In the genomic region with DNA sequence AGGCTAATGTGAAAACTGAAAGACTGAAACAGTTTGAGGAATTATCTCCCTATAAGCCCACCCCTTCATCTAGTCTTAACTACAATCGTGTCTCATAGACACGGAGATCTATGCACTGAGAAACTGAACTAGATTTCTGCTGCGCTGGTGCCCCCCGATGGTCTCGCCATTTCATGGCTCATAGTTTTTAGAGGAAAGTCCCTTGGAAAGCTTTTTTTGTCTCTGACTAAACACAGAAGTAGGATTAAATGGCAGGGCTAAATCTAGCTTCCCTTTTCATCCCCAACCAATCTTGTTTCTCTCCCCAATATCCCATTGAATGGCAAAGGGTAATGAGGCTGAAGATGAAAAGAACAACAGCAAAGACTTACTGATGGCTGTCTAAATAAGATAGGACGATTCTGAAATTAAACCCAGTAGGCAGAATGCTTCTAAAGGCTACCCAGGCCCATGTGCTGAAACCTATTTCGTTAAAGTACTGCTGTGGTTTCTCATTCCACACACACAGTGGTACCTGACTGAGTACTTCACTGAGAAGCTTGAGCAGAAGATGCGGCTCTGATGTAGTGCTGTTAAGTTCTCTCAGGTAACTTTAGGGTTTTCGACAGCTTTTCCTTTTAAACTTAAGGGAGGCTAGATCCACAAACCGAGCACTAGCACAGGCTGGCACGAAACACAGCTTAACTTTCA, we compare ENCODE assay signal across 7 cellular contexts.
DNase-seq lines count a peak whose midpoint lies in the region; ATAC-seq and TF ChIP-seq lines count a peak whose summit lies in the region.

No MANE protein-coding gene starts in this region.

- no peak overlapping the region for H3K4me3 ChIP-seq in astrocyte of the spinal cord (ENCODE audit: low read depth, low read length)

- TF ChIP-seq CTCF in astrocyte of the spinal cord (IDR thresholded peaks at IDR 0.05; ENCODE audit: low read depth, low read length): peak; percentile 69

- in situ Hi-C loops in astrocyte of the spinal cord (cut with HindIII; ENCODE audit: low sequenced_read_pairs): no loop called here

- DNase-seq in T-helper 2 cell: peak in 4 of 5 experiments; percentile 8 to 36 (median 23)
- peak; percentile 74 for DNase-seq in astrocyte of the spinal cord (ENCODE audit: low read depth, low spot score)
- peak; percentile 45 for DNase-seq in medulla oblongata (ENCODE audit: extremely low spot score)
- DNase-seq in stimulated activated naive CD4-positive, alpha-beta T cell treated with Interleukin-2 at 50 U/mL for 16 hours (lab: John Stamatoyannopoulos, UW): peak; percentile 26
- no peak for DNase-seq in NCI-H524 treated with DMSO at 0.1 percent for 48 hours (lab: John Stamatoyannopoulos, UW)

- ATAC-seq in GM18511 (IDR thresholded peaks at IDR 0.05; ENCODE audit: unreplicated experiment) (peak; percentile 77), HG02798 (IDR thresholded peaks at IDR 0.05; ENCODE audit: poor library complexity, unreplicated experiment) (peak; percentile 65)
